4 cellular contexts compared by ENCODE assay signal in genomic region chr15:32373671-32374070, GRCh38. TPM values are rescaled to one million over a fixed set of nuclear protein-coding genes. Genes with fewer than 3 reads are reported as not detected.
"Had no signal": no experiment of that assay in that cellular context is flagged by ENCODE, and none has a peak within 500 bp of the region (broad histone marks: within the 10 kb centered on the region; RNA-seq: fewer than 3 reads in every experiment).

No MANE protein-coding gene starts in this region.

RNA-seq across cellular contexts. Expression of gene GOLGA8K, which starts 29.4 kb away (rescaled TPM):
- total RNA-seq: progenitor cell of endocrine pancreas, skeletal muscle tissue, stomach had no signal
- polyA plus RNA-seq: naive thymus-derived CD8-positive, alpha-beta T cell had no signal
